ENCODE assay signal across 8 cellular contexts in the genomic region with DNA sequence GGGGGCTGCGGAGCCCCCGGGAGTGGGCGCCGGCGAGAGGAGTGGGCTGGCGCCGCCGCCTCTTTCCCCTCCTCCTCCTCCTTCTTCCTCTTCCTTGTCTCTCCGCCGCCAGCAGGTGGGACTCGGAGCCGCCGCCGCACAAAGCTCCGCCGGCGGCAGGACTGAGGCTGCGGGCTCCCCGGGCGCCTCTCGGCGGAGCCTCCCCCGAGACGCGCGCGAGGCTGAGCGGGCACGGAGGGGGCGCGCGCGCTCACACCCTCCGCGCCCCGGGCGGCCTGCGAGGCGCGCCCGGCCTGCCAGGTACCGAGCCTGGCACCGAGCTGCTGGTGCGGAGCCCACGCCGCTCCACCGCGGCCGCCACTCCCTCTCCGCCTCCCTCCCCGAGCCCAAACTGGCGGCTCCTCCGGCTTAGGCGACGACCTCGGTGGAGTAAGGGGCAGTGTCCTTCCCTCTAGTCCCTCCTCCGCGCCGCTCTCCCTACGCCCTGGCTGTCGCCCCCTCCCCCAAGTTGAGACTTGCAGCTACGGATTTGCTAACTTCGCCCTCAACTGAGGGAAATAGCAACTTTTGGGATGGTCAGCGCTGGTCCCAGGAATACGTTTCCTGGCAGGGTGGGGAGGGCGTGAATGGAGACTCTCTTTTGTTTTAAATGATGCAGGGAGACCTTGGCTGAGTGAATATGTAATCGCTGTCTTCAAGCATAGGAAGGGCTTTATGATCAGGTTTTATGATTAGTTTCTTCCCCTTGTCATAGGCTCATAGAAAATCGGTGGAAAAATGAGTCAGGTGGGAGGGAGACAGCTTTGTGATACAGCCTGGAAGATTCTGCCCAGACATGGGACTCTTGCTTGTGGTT.
DNase-seq lines count a peak whose midpoint lies in the region; ATAC-seq and TF ChIP-seq lines count a peak whose summit lies in the region.

No MANE protein-coding gene starts in this region.

- intact Hi-C loops in activated B cell treated with CpG ODN at 0.5 μM for 24 hours (cut with micrococcal nuclease), result no loop called here

- 0% methylated on average over 68 of the region's 68 CpGs for WGBS in ectodermal cell, 2 experiments

- H3K9me3 Mint-ChIP-seq in activated B cell treated with CpG ODN at 0.5 μM for 24 hours, result peaks cover 6% of the 10 kb centered on the region

- H3K36me3 Mint-ChIP-seq in activated B cell treated with CpG ODN at 0.5 μM for 24 hours (ENCODE audit: low read depth), result no peaks in the 10 kb centered on the region

- no peak overlapping the region for H3K27ac ChIP-seq in ectodermal cell (ENCODE audit: insufficient read depth, low read depth, low read length, poor library complexity, severe bottlenecking)
- H3K27ac ChIP-seq in subcutaneous abdominal adipose tissue (ENCODE audit: low read depth, low read length), result no peak overlapping the region

- peaks cover 13% of the 10 kb centered on the region for H3K4me1 Mint-ChIP-seq in activated B cell treated with CpG ODN at 0.5 μM for 24 hours

- H3K27ac Mint-ChIP-seq in activated B cell treated with CpG ODN at 0.5 μM for 24 hours, result no peak overlapping the region

- H3K36me3 ChIP-seq in MG63 (no peaks in the 10 kb centered on the region), ectodermal cell (ENCODE audit: control insufficient read depth, insufficient read depth, low read length) (no peaks in the 10 kb centered on the region), subcutaneous abdominal adipose tissue (ENCODE audit: control insufficient read depth in 5 of 5, insufficient read depth in 5 of 5, low read length in 5 of 5) (no peaks in the 10 kb centered on the region)

- H3K27me3 ChIP-seq in MG63, result peaks cover 41% of the 10 kb centered on the region
- H3K27me3 ChIP-seq in ectodermal cell (ENCODE audit: control insufficient read depth, insufficient read depth, low read length, poor library complexity, severe bottlenecking), result peaks cover 7% of the 10 kb centered on the region
- H3K27me3 ChIP-seq in mononuclear cell (ENCODE audit: insufficient read depth, low read length), result peaks cover 55% of the 10 kb centered on the region
- H3K27me3 ChIP-seq in subcutaneous abdominal adipose tissue (ENCODE audit: control insufficient read depth in 5 of 5, insufficient read depth in 4 of 5, low read length in 5 of 5), result peaks cover 17 to 25% (median 21%) of the 10 kb centered on the region in 5 donors

- no peaks in the 10 kb centered on the region for H3K9me3 ChIP-seq in MG63
- H3K9me3 ChIP-seq in ectodermal cell (ENCODE audit: control insufficient read depth, low read length), result no peaks in the 10 kb centered on the region
- H3K9me3 ChIP-seq in mononuclear cell (ENCODE audit: low read depth, low read length), result no peaks in the 10 kb centered on the region
- H3K9me3 ChIP-seq in subcutaneous abdominal adipose tissue (ENCODE audit: control insufficient read depth in 5 of 5, low read length in 5 of 5), result no peaks in the 10 kb centered on the region

- ATAC-seq in GM21786 (IDR thresholded peaks at IDR 0.05; ENCODE audit: unreplicated experiment), result peak; percentile 51
- peak; percentile 54 for ATAC-seq in activated B cell treated with CpG ODN at 0.5 μM for 24 hours (ENCODE audit: low read depth)

- DNase-seq in GM10266 (ENCODE audit: extremely low spot score) (peak; percentile 43), MG63 (peak; percentile 24), activated B cell treated with CpG ODN at 0.5 μM for 24 hours (peak; percentile 18), OCI-M1 (lab: John Stamatoyannopoulos, UW) (no peak)

- peaks cover 49% of the 10 kb centered on the region for H3K27me3 Mint-ChIP-seq in activated B cell treated with CpG ODN at 0.5 μM for 24 hours

- H3K4me3 ChIP-seq in MG63 (no peak overlapping the region; the same call in 1 of the 2 replicates), ectodermal cell (ENCODE audit: insufficient read depth, low read depth, low read length) (peak overlapping the region; percentile 72), mononuclear cell (ENCODE audit: low read length) (peak overlapping the region; percentile 25), subcutaneous abdominal adipose tissue (ENCODE audit: low read depth in 1 of 5, low read length in 5 of 5) (peak overlapping the region; percentile 28 to 63 (median 48))

- peak overlapping the region; percentile 81 for H3K4me3 Mint-ChIP-seq in activated B cell treated with CpG ODN at 0.5 μM for 24 hours

- CTCF ChIA-PET in activated B cell treated with CpG ODN at 0.5 μM for 24 hours (lab: Charles Lee), result no interaction called here

- POLR2A ChIA-PET in activated B cell treated with CpG ODN at 0.5 μM for 24 hours (lab: Charles Lee), result no interaction called here

- TF ChIP-seq CTCF in GM10266 (IDR thresholded peaks at IDR 0.05; ENCODE audit: control insufficient read depth, insufficient read depth, low read depth, missing control alignments) (no peak), activated B cell treated with CpG ODN at 0.5 μM for 24 hours (IDR thresholded peaks at IDR 0.05) (no peak)

- no peak overlapping the region for H3K9ac ChIP-seq in subcutaneous abdominal adipose tissue (ENCODE audit: low read length in 5 of 5)

- H3K4me1 ChIP-seq in ectodermal cell (ENCODE audit: control insufficient read depth, insufficient read depth, low read length) (peaks cover 9% of the 10 kb centered on the region), mononuclear cell (ENCODE audit: insufficient read depth, low read length) (peaks cover 11% of the 10 kb centered on the region), subcutaneous abdominal adipose tissue (ENCODE audit: control insufficient read depth in 5 of 5, insufficient read depth in 5 of 5, low read length in 5 of 5) (peaks cover 0 to 11% (median 10%) of the 10 kb centered on the region in 5 donors)
